Comparison of ENCODE assay signal across 13 cellular contexts in genomic region chr1:27350673-27351540, GRCh38. TPM values are rescaled to one million over a fixed set of nuclear protein-coding genes. Genes with fewer than 3 reads are reported as not detected.
A peak's percentile ranks its signal among the peaks of the same experiment; 100 is the strongest.
DNase-seq lines count a peak whose midpoint lies in the region; ATAC-seq and TF ChIP-seq lines count a peak whose summit lies in the region.
"Had no signal": no experiment of that assay in that cellular context is flagged by ENCODE, and none has a peak within 500 bp of the region (broad histone marks: within the 10 kb centered on the region; RNA-seq: fewer than 3 reads in every experiment).

No MANE protein-coding gene starts in this region.

- peaks cover 0 to 29% (median 26%) of the 10 kb centered on the region in 9 donors for H3K36me3 ChIP-seq in heart left ventricle
- H3K36me3 ChIP-seq in neural progenitor cell = no peaks in the 10 kb centered on the region
- no peaks in the 10 kb centered on the region for H3K36me3 ChIP-seq in body of pancreas (replicated peaks in 1 of 2; ENCODE audit: insufficient read depth in 1 of 2, low read depth in 2 of 2)

- ATAC-seq in heart left ventricle (peak; percentile 50 to 65 (median 56)), body of pancreas (no peak)
- ATAC-seq in naive thymus-derived CD8-positive, alpha-beta T cell = no peak

- H3K9ac ChIP-seq in neural progenitor cell = no peak overlapping the region

- H3K4me1 ChIP-seq in heart left ventricle (peaks cover 0 to 31% (median 22%) of the 10 kb centered on the region in 12 donors), neural progenitor cell (peaks cover 11% of the 10 kb centered on the region), body of pancreas (peaks cover 27% of the 10 kb centered on the region)

- H3K4me2 ChIP-seq in neural progenitor cell = peak overlapping the region; percentile 90

- intact Hi-C loops in heart left ventricle (cut with DNase I) = loop anchor here in 2 of 10 donors (5.0 to 10.0 kb wide), 2 partner anchors 39 to 46 kb away; no protein-coding TSS in a partner anchor
- intact Hi-C loops in body of pancreas (cut with DNase I) = no loop called here

- TF ChIP-seq CTCF in AG04450 (IDR thresholded peaks at IDR 0.05; ENCODE audit: low read depth, low read length) (peak; percentile 15; the same call in 1 of the 2 replicates), RWPE1 (conservative IDR thresholded peaks at IDR 0.05; ENCODE audit: low read depth) (no peak), heart left ventricle (IDR thresholded peaks at IDR 0.05) (peak in 2 of 12 donors; percentile 10 to 14), neural progenitor cell (IDR thresholded peaks at IDR 0.05) (peak; percentile 38), body of pancreas (IDR thresholded peaks at IDR 0.05) (no peak)

- no peaks in the 10 kb centered on the region for H3K27me3 ChIP-seq in AG04450 (ENCODE audit: control insufficient read depth, insufficient read depth, low read length)
- no peaks in the 10 kb centered on the region for H3K27me3 ChIP-seq in heart left ventricle
- peaks cover 14% of the 10 kb centered on the region for H3K27me3 ChIP-seq in neural progenitor cell
- H3K27me3 ChIP-seq in body of pancreas = no peaks in the 10 kb centered on the region

- CTCF ChIA-PET in AG04450 (lab: Charles Lee) (interaction anchor here (1.3 to 1.4 kb wide), 2 partner anchors 14 to 18 kb away, joined by 3 to 4 read pairs; no protein-coding TSS in a partner anchor), RWPE1 (lab: Yijun Ruan, JAX) (interaction anchor here (0.6 kb wide), 1 partner anchor 252 kb away, joined by 3 read pairs; no protein-coding TSS in a partner anchor)

- peak overlapping the region; percentile 74 for H2AFZ ChIP-seq in neural progenitor cell (replicated peaks)

- TF ChIP-seq POLR2A in heart left ventricle (IDR thresholded peaks at IDR 0.05) (peak in 1 of 2 donors; percentile 6), body of pancreas (IDR thresholded peaks at IDR 0.05) (no peak)

- H3K36me3 Mint-ChIP-seq in neural progenitor cell = no peaks in the 10 kb centered on the region
- H3K36me3 Mint-ChIP-seq in naive thymus-derived CD8-positive, alpha-beta T cell = peaks cover 0 to 29% (median 0%) of the 10 kb centered on the region in 3 donors

- no peak overlapping the region for H3K27ac Mint-ChIP-seq in neural progenitor cell
- peak overlapping the region in 2 of 10 donors; percentile 18 to 27 for H3K27ac Mint-ChIP-seq in naive thymus-derived CD8-positive, alpha-beta T cell

- H3K79me2 ChIP-seq in neural progenitor cell (ENCODE audit: low read depth) = no peaks in the 10 kb centered on the region

- H3K27ac ChIP-seq in AG04450 (ENCODE audit: low read depth, low read length) (no peak overlapping the region), RWPE1 (peak overlapping the region; percentile 98), heart left ventricle (peak overlapping the region in 5 of 12 donors; percentile 3 to 55 (median 25)), neural progenitor cell (no peak overlapping the region), body of pancreas (no peak overlapping the region)
- H3K27ac ChIP-seq: epithelial cell of prostate, HL-60 had no signal

- peaks cover 19% of the 10 kb centered on the region for H3K4me1 Mint-ChIP-seq in neural progenitor cell
- peaks cover 11 to 26% (median 24%) of the 10 kb centered on the region in 4 donors for H3K4me1 Mint-ChIP-seq in naive thymus-derived CD8-positive, alpha-beta T cell

- peak overlapping the region; percentile 81 for H3K4me3 Mint-ChIP-seq in neural progenitor cell
- H3K4me3 Mint-ChIP-seq in naive thymus-derived CD8-positive, alpha-beta T cell = no peak overlapping the region

- peaks cover 26% of the 10 kb centered on the region for H3F3A ChIP-seq in neural progenitor cell (ENCODE audit: low read depth)

- DNase-seq in AG04450 (ENCODE audit: low read depth, low spot score) = no peak
- DNase-seq in RWPE1 (ENCODE audit: low spot score) = no peak
- DNase-seq in heart left ventricle = peak in 4 of 5 donors; percentile 58 to 80 (median 71)
- DNase-seq in neural progenitor cell (ENCODE audit: low spot score) = peak; percentile 97
- DNase-seq in body of pancreas = no peak
- no peak for DNase-seq in naive thymus-derived CD8-positive, alpha-beta T cell
- DNase-seq in KBM-7 = no peak
- DNase-seq in NCI-H446 (lab: John Stamatoyannopoulos, UW) = no peak
- DNase-seq: NCI-H345 had no signal

- no peaks in the 10 kb centered on the region for H3K9me3 Mint-ChIP-seq in neural progenitor cell
- H3K9me3 Mint-ChIP-seq in naive thymus-derived CD8-positive, alpha-beta T cell = no peaks in the 10 kb centered on the region

- peaks cover 34% of the 10 kb centered on the region for H3K27me3 Mint-ChIP-seq in neural progenitor cell (ENCODE audit: insufficient read depth, low read depth)
- no peaks in the 10 kb centered on the region for H3K27me3 Mint-ChIP-seq in naive thymus-derived CD8-positive, alpha-beta T cell

- 17 to 26% (median 20%) methylated on average over 50 to 62 of the region's 62 CpGs for WGBS in heart left ventricle, 4 donors
- 58 to 73% methylated on average over 23 to 57 of the region's 62 CpGs for WGBS in body of pancreas, 2 donors

- no peaks in the 10 kb centered on the region; the same call in 1 of the 2 replicates for H3K9me3 ChIP-seq in AG04450 (ENCODE audit: control insufficient read depth, insufficient read depth, low read length)
- no peaks in the 10 kb centered on the region for H3K9me3 ChIP-seq in heart left ventricle
- no peaks in the 10 kb centered on the region for H3K9me3 ChIP-seq in neural progenitor cell (ENCODE audit: low read depth)
- no peaks in the 10 kb centered on the region for H3K9me3 ChIP-seq in body of pancreas

- no peak overlapping the region for H3K4me3 ChIP-seq in AG04450 (ENCODE audit: low read depth, low read length)
- H3K4me3 ChIP-seq in heart left ventricle = peak overlapping the region in 9 of 12 donors; percentile 7 to 61 (median 49)
- H3K4me3 ChIP-seq in neural progenitor cell = peak overlapping the region; percentile 50
- no peak overlapping the region for H3K4me3 ChIP-seq in body of pancreas

- no peaks in the 10 kb centered on the region for H4K20me1 ChIP-seq in neural progenitor cell (ENCODE audit: low read depth)

- in situ Hi-C loops in KBM-7 (cut with MboI; ENCODE audit: low pct_unique_long_range_greater_than_20kb, low sequenced_read_pairs) = no loop called here

- POLR2A ChIA-PET in AG04450 (lab: Yijun Ruan, JAX) = interaction anchor here (0.8 to 1.4 kb wide), 3 partner anchors 14 to 196 kb away, joined by 3 to 4 read pairs (median 3); partner anchors contain the start of gene SLC9A1
- POLR2A ChIA-PET in RWPE1 (lab: Yijun Ruan, JAX; ENCODE audit: low non-redundant PET) = interaction anchor here (0.7 kb wide), 1 partner anchor 9 kb away, joined by 3 read pairs; no protein-coding TSS in a partner anchor
- POLR2A ChIA-PET in naive thymus-derived CD8-positive, alpha-beta T cell (lab: Charles Lee) = interaction anchor here (2.5 to 9.7 kb wide), 3 partner anchors 7 to 10 kb away, joined by 13 to 142 read pairs (median 14); partner anchors contain the start of gene SYTL1

RNA-seq across cellular contexts. Expression of gene SYTL1, which starts 9.1 kb away (rescaled TPM):
- polyA plus RNA-seq in AG04450 (2011; rRNA removed) (0.32 and 0.35 TPM in 2 replicates), heart left ventricle (1 to 10 TPM in 1 of 2 donors, under 1 TPM in 1; 0.57 to 1.2 TPM)
- polyA minus RNA-seq in AG04450 (2011; rRNA and poly(A)+ RNA removed) = 0.17 and 0.18 TPM in 2 replicates
- total RNA-seq in heart left ventricle (1 to 10 TPM in 2 of 9 donors, under 1 TPM in 6, not detected in 1; 0.23 to 6.0 (median 0.46) TPM), neural progenitor cell (ENCODE audit: low replicate concordance) (5.7 and 7.9 TPM in 2 replicates), body of pancreas (100 to 1,000 TPM; 107 to 129 TPM)
- total RNA-seq in naive thymus-derived CD8-positive, alpha-beta T cell = 100 to 1,000 TPM; 125 to 135 TPM
- polyA plus RNA-seq in naive thymus-derived CD8-positive, alpha-beta T cell = 10 to 100 TPM; 74.4 to 92.3 (median 91.9) TPM
- polyA plus RNA-seq: neural cell had no signal

RNA-seq across cellular contexts. Expression of gene MAP3K6, which starts 15.9 kb away (rescaled TPM):
- polyA plus RNA-seq in AG04450 (2011; rRNA removed) (7.6 TPM in 2 replicates), heart left ventricle (10 to 100 TPM; 48.6 to 64.3 TPM)
- polyA minus RNA-seq in AG04450 (2011; rRNA and poly(A)+ RNA removed) = 9.3 and 13.7 TPM in 2 replicates
- total RNA-seq in heart left ventricle (10 to 100 TPM; 21.1 to 77.0 (median 36.5) TPM), neural progenitor cell (ENCODE audit: low replicate concordance) (1.9 and 11.7 TPM in 2 replicates), body of pancreas (10 to 100 TPM; 28.8 to 31.3 TPM)
- total RNA-seq in naive thymus-derived CD8-positive, alpha-beta T cell = 10 to 100 TPM; 10.1 to 11.6 TPM
- polyA plus RNA-seq in naive thymus-derived CD8-positive, alpha-beta T cell = 1 to 10 TPM; 1.7 to 6.0 (median 3.0) TPM

RNA-seq across cellular contexts. Expression of gene FCN3, which starts 23.7 kb away (rescaled TPM):
- polyA plus RNA-seq in AG04450 (2011; rRNA removed) (not detected in 2 replicates), heart left ventricle (100 to 1,000 TPM in 1 of 2 donors, 10 to 100 TPM in 1; 60.8 to 141 TPM)
- not detected in 2 replicates for polyA minus RNA-seq in AG04450 (2011; rRNA and poly(A)+ RNA removed)
- total RNA-seq in heart left ventricle (100 to 1,000 TPM in 1 of 9 donors, 10 to 100 TPM in 5, 1 to 10 TPM in 3; 2.4 to 112 (median 31.9) TPM), neural progenitor cell (ENCODE audit: low replicate concordance) (not detected in 2 replicates), body of pancreas (1 to 10 TPM; 1.3 to 1.6 TPM)
- not detected for total RNA-seq in naive thymus-derived CD8-positive, alpha-beta T cell
- polyA plus RNA-seq in naive thymus-derived CD8-positive, alpha-beta T cell = not detected
- total RNA-seq: T-helper 2 cell treated with Interferon-gamma antibody and Interleukin-4, amounts not matched to agents 100 ng/mL and 5 ng/mL, for 36 hours had no signal
- polyA plus RNA-seq: neural cell had no signal

RNA-seq across cellular contexts. Expression of gene TMEM222, which starts 28.9 kb away (rescaled TPM):
- 27.8 and 37.2 TPM in 2 replicates for polyA plus RNA-seq in AG04450 (2011; rRNA removed)
- 44.2 and 59.3 TPM in 2 replicates for polyA minus RNA-seq in AG04450 (2011; rRNA and poly(A)+ RNA removed)
- 10 to 100 TPM; 18.1 to 32.5 (median 25.9) TPM for total RNA-seq in heart left ventricle
- polyA plus RNA-seq in heart left ventricle = 10 to 100 TPM; 28.9 to 49.3 TPM
- 7.4 and 28.7 TPM in 2 replicates for total RNA-seq in neural progenitor cell (ENCODE audit: low replicate concordance)
- 10 to 100 TPM in 1 of 2 donors, 1 to 10 TPM in 1; 8.6 to 20.0 TPM for total RNA-seq in body of pancreas
- 10 to 100 TPM; 42.5 to 44.0 TPM for total RNA-seq in naive thymus-derived CD8-positive, alpha-beta T cell
- 10 to 100 TPM; 54.1 to 57.1 (median 56.9) TPM for polyA plus RNA-seq in naive thymus-derived CD8-positive, alpha-beta T cell

RNA-seq across cellular contexts. Expression of gene CD164L2, which starts 32.2 kb away (rescaled TPM):
- polyA plus RNA-seq in AG04450 (2011; rRNA removed) (not detected in 2 replicates), heart left ventricle (not detected)
- polyA minus RNA-seq in AG04450 (2011; rRNA and poly(A)+ RNA removed) = not detected in 2 replicates
- total RNA-seq in heart left ventricle (not detected), neural progenitor cell (ENCODE audit: low replicate concordance) (1.5 and 1.6 TPM in 2 replicates), body of pancreas (1 to 10 TPM in 1 of 2 donors, not detected in 1; 1.3 TPM)
- total RNA-seq in naive thymus-derived CD8-positive, alpha-beta T cell = not detected
- under 1 TPM in 1 of 3 donors, not detected in 2; 0.17 TPM for polyA plus RNA-seq in naive thymus-derived CD8-positive, alpha-beta T cell
- total RNA-seq: T-helper 2 cell treated with Interferon-gamma antibody and Interleukin-4, amounts not matched to agents 100 ng/mL and 5 ng/mL, for 36 hours had no signal
- polyA plus RNA-seq: neural cell had no signal

Comparison
In these comparisons a context has a peak if more than half of its experiments do, and no peak if none do; other contexts are left out.
1. DNase-seq: peak in heart left ventricle (4 of 5) and neural progenitor cell (single experiment); none in AG04450 (single experiment), RWPE1 (single experiment), body of pancreas (0 of 4), naive thymus-derived CD8-positive, alpha-beta T cell (0 of 10), KBM-7 (single experiment) and NCI-H446 (0 of 2).
2. H3K4me3 ChIP-seq: peak in heart left ventricle (9 of 12) and neural progenitor cell (single experiment); none in AG04450 (single experiment) and body of pancreas (0 of 2).
3. CTCF ChIP-seq: peak in AG04450 (single experiment) and neural progenitor cell (single experiment); none in RWPE1 (single experiment) and body of pancreas (0 of 7).
4. ATAC-seq: peak in heart left ventricle (4 of 4); none in body of pancreas (single experiment) and naive thymus-derived CD8-positive, alpha-beta T cell (0 of 2).
5. RNA of gene SYTL1, which starts 9.1 kb away (total RNA-seq): 125 to 135 TPM in naive thymus-derived CD8-positive, alpha-beta T cell and 107 to 129 TPM in body of pancreas; 5.7 to 7.9 TPM in neural progenitor cell and 0.23 to 6.0 TPM in heart left ventricle; every median in the first group is over 10 times any median in the second.